ENCODE assay signal across 1 cellular context in genomic region chr5:65742565-65743231, GRCh38.
TF ChIP-seq lines count a peak whose summit lies in the region.

No MANE protein-coding gene starts in this region.

TF ChIP-seq in HEK293, 187 proteins besides CTCF, POLR2A, EP300 and RAD21 (continued from another document):
- peak; percentile 68 for TF ChIP-seq PRDM6 (tag by site-specific recombination; IDR thresholded peaks at IDR 0.05)
- TF ChIP-seq ZNF391 (tag by site-specific recombination; IDR thresholded peaks at IDR 0.05; ENCODE audit: borderline replicate concordance, low read depth), result no peak
- TF ChIP-seq ZNF571 (tag by site-specific recombination; IDR thresholded peaks at IDR 0.05), result no peak
- no peak for TF ChIP-seq KLF17 (tag by site-specific recombination; IDR thresholded peaks at IDR 0.05)
- TF ChIP-seq ZNF2 (tag by site-specific recombination; IDR thresholded peaks at IDR 0.05), result 0 out of 2 replicates have a peak, but pooled peaks have one; percentile 20
- no peak for TF ChIP-seq ZNF596 (tag by site-specific recombination; IDR thresholded peaks at IDR 0.05)
- no peak for TF ChIP-seq AEBP2 (tag by site-specific recombination; IDR thresholded peaks at IDR 0.05; ENCODE audit: borderline replicate concordance)
- TF ChIP-seq, protein P1, sequence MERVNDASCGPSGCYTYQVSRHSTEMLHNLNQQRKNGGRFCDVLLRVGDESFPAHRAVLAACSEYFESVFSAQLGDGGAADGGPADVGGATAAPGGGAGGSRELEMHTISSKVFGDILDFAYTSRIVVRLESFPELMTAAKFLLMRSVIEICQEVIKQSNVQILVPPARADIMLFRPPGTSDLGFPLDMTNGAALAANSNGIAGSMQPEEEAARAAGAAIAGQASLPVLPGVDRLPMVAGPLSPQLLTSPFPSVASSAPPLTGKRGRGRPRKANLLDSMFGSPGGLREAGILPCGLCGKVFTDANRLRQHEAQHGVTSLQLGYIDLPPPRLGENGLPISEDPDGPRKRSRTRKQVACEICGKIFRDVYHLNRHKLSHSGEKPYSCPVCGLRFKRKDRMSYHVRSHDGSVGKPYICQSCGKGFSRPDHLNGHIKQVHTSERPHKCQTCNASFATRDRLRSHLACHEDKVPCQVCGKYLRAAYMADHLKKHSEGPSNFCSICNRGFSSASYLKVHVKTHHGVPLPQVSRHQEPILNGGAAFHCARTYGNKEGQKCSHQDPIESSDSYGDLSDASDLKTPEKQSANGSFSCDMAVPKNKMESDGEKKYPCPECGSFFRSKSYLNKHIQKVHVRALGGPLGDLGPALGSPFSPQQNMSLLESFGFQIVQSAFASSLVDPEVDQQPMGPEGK (tag by site-specific recombination; IDR thresholded peaks at IDR 0.05), result no peak
- no peak for TF ChIP-seq WT1 (tag by site-specific recombination; IDR thresholded peaks at IDR 0.05)
- peak; percentile 92 for TF ChIP-seq ZNF629 (tag by site-specific recombination; IDR thresholded peaks at IDR 0.05)
- no peak for TF ChIP-seq EGR2 (tag by site-specific recombination; IDR thresholded peaks at IDR 0.05; ENCODE audit: low read depth)
- TF ChIP-seq ZNF48 (tag by site-specific recombination; IDR thresholded peaks at IDR 0.05), result no peak
- TF ChIP-seq SCRT1 (tag by site-specific recombination; IDR thresholded peaks at IDR 0.05; ENCODE audit: borderline replicate concordance), result no peak
- TF ChIP-seq ZNF654 (tag by site-specific recombination; IDR thresholded peaks at IDR 0.05; ENCODE audit: low read depth), result peak; percentile 88
- no peak for TF ChIP-seq ZBTB1 (tag by site-specific recombination; IDR thresholded peaks at IDR 0.05)
- TF ChIP-seq, protein P2, sequence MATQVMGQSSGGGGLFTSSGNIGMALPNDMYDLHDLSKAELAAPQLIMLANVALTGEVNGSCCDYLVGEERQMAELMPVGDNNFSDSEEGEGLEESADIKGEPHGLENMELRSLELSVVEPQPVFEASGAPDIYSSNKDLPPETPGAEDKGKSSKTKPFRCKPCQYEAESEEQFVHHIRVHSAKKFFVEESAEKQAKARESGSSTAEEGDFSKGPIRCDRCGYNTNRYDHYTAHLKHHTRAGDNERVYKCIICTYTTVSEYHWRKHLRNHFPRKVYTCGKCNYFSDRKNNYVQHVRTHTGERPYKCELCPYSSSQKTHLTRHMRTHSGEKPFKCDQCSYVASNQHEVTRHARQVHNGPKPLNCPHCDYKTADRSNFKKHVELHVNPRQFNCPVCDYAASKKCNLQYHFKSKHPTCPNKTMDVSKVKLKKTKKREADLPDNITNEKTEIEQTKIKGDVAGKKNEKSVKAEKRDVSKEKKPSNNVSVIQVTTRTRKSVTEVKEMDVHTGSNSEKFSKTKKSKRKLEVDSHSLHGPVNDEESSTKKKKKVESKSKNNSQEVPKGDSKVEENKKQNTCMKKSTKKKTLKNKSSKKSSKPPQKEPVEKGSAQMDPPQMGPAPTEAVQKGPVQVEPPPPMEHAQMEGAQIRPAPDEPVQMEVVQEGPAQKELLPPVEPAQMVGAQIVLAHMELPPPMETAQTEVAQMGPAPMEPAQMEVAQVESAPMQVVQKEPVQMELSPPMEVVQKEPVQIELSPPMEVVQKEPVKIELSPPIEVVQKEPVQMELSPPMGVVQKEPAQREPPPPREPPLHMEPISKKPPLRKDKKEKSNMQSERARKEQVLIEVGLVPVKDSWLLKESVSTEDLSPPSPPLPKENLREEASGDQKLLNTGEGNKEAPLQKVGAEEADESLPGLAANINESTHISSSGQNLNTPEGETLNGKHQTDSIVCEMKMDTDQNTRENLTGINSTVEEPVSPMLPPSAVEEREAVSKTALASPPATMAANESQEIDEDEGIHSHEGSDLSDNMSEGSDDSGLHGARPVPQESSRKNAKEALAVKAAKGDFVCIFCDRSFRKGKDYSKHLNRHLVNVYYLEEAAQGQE (tag by site-specific recombination; IDR thresholded peaks at IDR 0.05), result no peak
- TF ChIP-seq ZNF560 (tag by site-specific recombination; IDR thresholded peaks at IDR 0.05; ENCODE audit: borderline replicate concordance), result no peak
TF ChIP-seq in HEK293: peak in this region for 9.
